ENCODE assay signal across 32 cellular contexts in genomic region chr1:105467549-105467948, GRCh38.
"Had no signal": no experiment of that assay in that cellular context is flagged by ENCODE, and none has a peak within 500 bp of the region (broad histone marks: within the 10 kb centered on the region; RNA-seq: fewer than 3 reads in every experiment).

No MANE protein-coding gene starts in this region.

- H3K27me3 ChIP-seq: adrenal gland, ascending aorta, body of pancreas, brain microvascular endothelial cell, breast epithelium, cardiac muscle cell had no signal

- FAIRE-seq: astrocyte, bronchial epithelial cell had no signal

- H3K27ac ChIP-seq: adrenal gland, ascending aorta, body of pancreas, brain microvascular endothelial cell, breast epithelium, cardiac muscle cell had no signal

- H3K9me3 ChIP-seq: adrenal gland, ascending aorta, body of pancreas, breast epithelium had no signal

- H3K4me1 ChIP-seq: adrenal gland, ascending aorta, body of pancreas, breast epithelium had no signal

- H3K36me3 ChIP-seq: adrenal gland, ascending aorta, brain microvascular endothelial cell, breast epithelium, cardiac muscle cell had no signal

- H3K4me3 ChIP-seq: adrenal gland, ascending aorta, body of pancreas, breast epithelium, cardiac muscle cell had no signal

- DNase-seq: activated effector memory CD4-positive, alpha-beta T cell treated with anti-CD3 and anti-CD28 coated beads, Interleukin-2, amount 50 U/mL, for 16 hours; activated effector memory CD4-positive, alpha-beta T cell treated with Interleukin-2 at 50 U/mL for 16 hours; activated gamma-delta T cell; activated gamma-delta T cell treated with Interleukin-2 at 50 U/mL for 16 hours; activated naive CD4-positive, alpha-beta T cell; activated naive CD4-positive, alpha-beta T cell treated with anti-CD3 and anti-CD28 coated beads for 36 hours; activated naive CD4-positive, alpha-beta T cell treated with anti-CD3 and anti-CD28 coated beads, Interleukin-2, amount 10 ng/mL, durations not matched to agents 7 days and 5 days; activated naive CD4-positive, alpha-beta T cell treated with anti-CD3 and anti-CD28 coated beads, Interleukin-2, amount 50 U/mL, for 16 hours; activated naive CD4-positive, alpha-beta T cell treated with Interleukin-2 at 50 U/mL for 16 hours; activated naive CD8-positive, alpha-beta T cell treated with anti-CD3 and anti-CD28 coated beads for 36 hours; activated naive CD8-positive, alpha-beta T cell treated with anti-CD3 and anti-CD28 coated beads, Interleukin-2, amount 10 ng/mL, durations not matched to agents 7 days and 5 days; activated naive CD8-positive, alpha-beta T cell treated with anti-CD3 and anti-CD28 coated beads, Interleukin-2, amount 50 U/mL, for 24 hours; activated T-cell treated with anti-CD3 and anti-CD28 coated beads, Interleukin-2, amount 50 U/mL, for 1 hour; activated T-cell treated with anti-CD3 and anti-CD28 coated beads, Interleukin-2, amount 50 U/mL, for 24 hours; activated T-cell treated with anti-CD3 and anti-CD28 coated beads, Interleukin-2, amount 50 U/mL, for 4 hours; activated T-cell treated with anti-CD3 and anti-CD28 coated beads, Interleukin-2, amount 50 U/mL, for 48 hours; activated T-cell treated with anti-CD3 and anti-CD28 coated beads, Interleukin-2, amount 50 U/mL, for 72 hours; adrenal gland; amniotic stem cell; amygdala; anterior cingulate cortex; aorta; body of pancreas; brain microvascular endothelial cell; caudate nucleus; central memory CD4-positive, alpha-beta T cell; cerebellar nuclear complex had no signal
